8 cellular contexts compared by ENCODE assay signal in genomic region chr5:141245250-141245717, GRCh38. TPM values are rescaled to one million over a fixed set of nuclear protein-coding genes. Genes with fewer than 3 reads are reported as not detected.
DNase-seq lines count a peak whose midpoint lies in the region; ATAC-seq and TF ChIP-seq lines count a peak whose summit lies in the region.

TSS of gene PCDHB15 (plus strand) at chr5:141245395. CDS start at chr5:141245579, 184 bp downstream.

- WGBS in trophoblast cell (ENCODE audit: extremely low coverage, insufficient coverage, insufficient read length), result no CpG with 5 or more reads among the region's 16 CpGs

- no peak within 1 kb of the TSS for H2AK5ac ChIP-seq in trophoblast cell (ENCODE audit: low read length)

- no peak within 1 kb of the TSS for H3K18ac ChIP-seq in trophoblast cell (ENCODE audit: low read length)

- H3K9me3 ChIP-seq in trophoblast cell (ENCODE audit: insufficient read depth, low read depth, low read length), result peaks cover 22% of the 10 kb centered on the region

- no peak within 1 kb of the TSS for H2AFZ ChIP-seq in trophoblast cell (ENCODE audit: insufficient read depth, low read length, poor library complexity)

- H4K8ac ChIP-seq in trophoblast cell (ENCODE audit: low read depth, low read length), result peak within 1 kb of the TSS; percentile 61

- TF ChIP-seq CTCF in foreskin keratinocyte (conservative IDR thresholded peaks at IDR 0.05), result peak; percentile 18

- H3K4ac ChIP-seq in trophoblast cell (ENCODE audit: low read depth, low read length), result no peak within 1 kb of the TSS

- H3K36me3 ChIP-seq in trophoblast cell (ENCODE audit: control insufficient read depth in 1 of 2, insufficient read depth in 2 of 2, low read length in 2 of 2), result peaks cover 6 to 8% of the 10 kb centered on the region in 2 experiments

- H2BK12ac ChIP-seq in trophoblast cell (ENCODE audit: low read length), result no peak within 1 kb of the TSS

- peak within 1 kb of the TSS; percentile 52 for H3K4me3 ChIP-seq in trophoblast cell (ENCODE audit: low read depth, low read length)

- ATAC-seq in foreskin keratinocyte, result no peak
- ATAC-seq in GM21526 (IDR thresholded peaks at IDR 0.05; ENCODE audit: low FRiP score, unreplicated experiment), result no peak
- ATAC-seq in HG03342 (IDR thresholded peaks at IDR 0.05; ENCODE audit: unreplicated experiment), result no peak

- H3K4me1 ChIP-seq in foreskin keratinocyte, result no peaks in the 10 kb centered on the region
- H3K4me1 ChIP-seq in trophoblast cell (ENCODE audit: control insufficient read depth in 1 of 2, insufficient read depth in 2 of 2, low read length in 2 of 2), result no peaks in the 10 kb centered on the region

- peak within 1 kb of the TSS; percentile 52 for H3K4me2 ChIP-seq in trophoblast cell (ENCODE audit: low read length)

- peak; percentile 29 for DNase-seq in ELR (ENCODE audit: low read depth)
- peak; percentile 68 for DNase-seq in NCI-H748 treated with DMSO at 0.1 percent for 48 hours (lab: John Stamatoyannopoulos, UW)
- no peak for DNase-seq in foreskin keratinocyte
- DNase-seq in trophoblast cell, result no peak
- DNase-seq in activated effector memory CD4-positive, alpha-beta T cell treated with Interleukin-2 at 50 U/mL for 16 hours, result no peak
- no peak for DNase-seq in UCSD-AML1 (lab: John Stamatoyannopoulos, UW; ENCODE audit: unreplicated experiment)

- no peaks in the 10 kb centered on the region for H3K27me3 ChIP-seq in foreskin keratinocyte
- no peaks in the 10 kb centered on the region for H3K27me3 ChIP-seq in trophoblast cell (ENCODE audit: insufficient read depth, low read length)

- no peaks in the 10 kb centered on the region for H3K79me1 ChIP-seq in trophoblast cell (ENCODE audit: low read length)

- no peak within 1 kb of the TSS for H2BK5ac ChIP-seq in trophoblast cell (ENCODE audit: low read depth, low read length, poor library complexity)

- H3K9ac ChIP-seq in trophoblast cell (ENCODE audit: low read length), result no peak within 1 kb of the TSS

- H4K91ac ChIP-seq in trophoblast cell (ENCODE audit: low read depth, low read length), result peak within 1 kb of the TSS; percentile 43

- no peak within 1 kb of the TSS for H2BK120ac ChIP-seq in trophoblast cell (ENCODE audit: insufficient read depth, low read length, poor library complexity)

- H3K14ac ChIP-seq in trophoblast cell (ENCODE audit: low read length), result no peak within 1 kb of the TSS

- no peak within 1 kb of the TSS for H3K23ac ChIP-seq in trophoblast cell (ENCODE audit: low read length)

- H3K27ac ChIP-seq in foreskin keratinocyte (no peak within 1 kb of the TSS), trophoblast cell (ENCODE audit: low read depth, low read length) (no peak within 1 kb of the TSS)

- H4K12ac ChIP-seq in trophoblast cell (ENCODE audit: low read depth, low read length), result no peak within 1 kb of the TSS

- H3K79me2 ChIP-seq in trophoblast cell (ENCODE audit: control insufficient read depth, insufficient read depth, low read length, poor library complexity), result no peaks in the 10 kb centered on the region

RNA-seq across cellular contexts. Expression of gene PCDHB15, which starts in this region (rescaled TPM):
- total RNA-seq in foreskin keratinocyte, result 0.04 and 0.17 TPM in 2 replicates
- 0.02 TPM in 1 of 2 replicates, not detected in the other for polyA plus RNA-seq in foreskin keratinocyte
- 2.3 and 2.5 TPM in 2 replicates for polyA plus RNA-seq in trophoblast cell (2013)

Comparison
In these comparisons a context has a peak if more than half of its experiments do, and no peak if none do; other contexts are left out.
1. DNase-seq: peak in ELR (single experiment) and NCI-H748 treated with DMSO at 0.1 percent for 48 hours (single experiment); none in foreskin keratinocyte (0 of 2), trophoblast cell (0 of 2), activated effector memory CD4-positive, alpha-beta T cell treated with Interleukin-2 at 50 U/mL for 16 hours (single experiment) and UCSD-AML1 (single experiment).